ENCODE assay signal across 12 cellular contexts in genomic region chr9:89674667-89675402, GRCh38.
A peak's percentile ranks its signal among the peaks of the same experiment; 100 is the strongest.
DNase-seq lines count a peak whose midpoint lies in the region; ATAC-seq and TF ChIP-seq lines count a peak whose summit lies in the region.
"Had no signal": no experiment of that assay in that cellular context is flagged by ENCODE, and none has a peak within 500 bp of the region (broad histone marks: within the 10 kb centered on the region; RNA-seq: fewer than 3 reads in every experiment).

No MANE protein-coding gene starts in this region.

- H3K27me3 ChIP-seq in PC-3 (ENCODE audit: low read length), result peaks cover 36% of the 10 kb centered on the region
- H3K27me3 ChIP-seq: SJSA1 had no signal

- H3K9me3 ChIP-seq in PC-3 (ENCODE audit: low read length), result no peaks in the 10 kb centered on the region
- H3K9me3 ChIP-seq: SJSA1 had no signal

- H2AFZ ChIP-seq in PC-3 (ENCODE audit: low read length), result no peak overlapping the region

- no peak overlapping the region for H3K9ac ChIP-seq in PC-3 (ENCODE audit: low read length)

- no peaks in the 10 kb centered on the region for H3K79me2 ChIP-seq in PC-3 (ENCODE audit: low read length)

- intact Hi-C loops in PC-3 (cut with micrococcal nuclease), result no loop called here

- no peaks in the 10 kb centered on the region for H3K36me3 ChIP-seq in PC-3 (ENCODE audit: low read depth, low read length)
- H3K36me3 ChIP-seq: SJSA1 had no signal

- CTCF ChIA-PET in PC-3 (lab: Charles Lee), result no interaction called here

- TF ChIP-seq CTCF in PC-3 (conservative IDR thresholded peaks at IDR 0.05; ENCODE audit: low read depth, low read length), result no peak

- H4K20me1 ChIP-seq in PC-3 (ENCODE audit: low read length), result no peaks in the 10 kb centered on the region

- H3K4me1 ChIP-seq in PC-3 (ENCODE audit: insufficient read depth, low read length), result no peaks in the 10 kb centered on the region
- H3K4me1 ChIP-seq: SJSA1 had no signal

- ATAC-seq in GM19395 (IDR thresholded peaks at IDR 0.05; ENCODE audit: unreplicated experiment) (no peak), PC-3 (no peak)
- ATAC-seq: HCT116 had no signal

- DNase-seq in Ammon's horn (ENCODE audit: low spot score), result peak; percentile 89
- DNase-seq in NCI-H2081 treated with DMSO at 0.1 percent for 48 hours (lab: John Stamatoyannopoulos, UW), result peak; percentile 94
- peak; percentile 73 for DNase-seq in cerebellar cortex (ENCODE audit: low spot score)
- DNase-seq in medulla oblongata (ENCODE audit: extremely low spot score), result peak; percentile 66
- DNase-seq in NCI-H526 treated with DMSO at 0.1 percent for 48 hours (lab: John Stamatoyannopoulos, UW), result no peak
- no peak for DNase-seq in ureter (ENCODE audit: low spot score)
- no peak for DNase-seq in PC-3
- DNase-seq: activated T-cell treated with anti-CD3 and anti-CD28 coated beads for 4 hours; stimulated activated CD4-positive, alpha-beta T cell treated with anti-CD3 and anti-CD28 coated beads, Interleukin-2, amount 100 ng/mL, for 48 hours had no signal

- POLR2A ChIA-PET in PC-3 (lab: Charles Lee; ENCODE audit: unreplicated experiment), result no interaction called here

- H3F3A ChIP-seq in PC-3 (ENCODE audit: low read length, unreplicated experiment), result no peaks in the 10 kb centered on the region

- no peak overlapping the region for H3K4me3 ChIP-seq in PC-3 (ENCODE audit: low read length)
- H3K4me3 ChIP-seq: SJSA1 had no signal

- H3K9me2 ChIP-seq in PC-3 (replicated peaks; ENCODE audit: low read length), result no peaks in the 10 kb centered on the region

- H3K4me2 ChIP-seq in PC-3 (ENCODE audit: low read length), result no peak overlapping the region

- no TSS peak for BruUV-seq in PC-3 (replicated peaks; lab: Mats Ljungman, UMichigan)

- no peak overlapping the region for H3K27ac ChIP-seq in PC-3 (ENCODE audit: low read length)
- H3K27ac ChIP-seq: SJSA1 had no signal

Comparison
In these comparisons a context has a peak if more than half of its experiments do, and no peak if none do; other contexts are left out.
1. DNase-seq: peak in Ammon's horn (single experiment), NCI-H2081 treated with DMSO at 0.1 percent for 48 hours (single experiment), cerebellar cortex (single experiment) and medulla oblongata (single experiment); none in NCI-H526 treated with DMSO at 0.1 percent for 48 hours (single experiment), ureter (single experiment) and PC-3 (single experiment).